8 cellular contexts compared by ENCODE assay signal in the genomic region with DNA sequence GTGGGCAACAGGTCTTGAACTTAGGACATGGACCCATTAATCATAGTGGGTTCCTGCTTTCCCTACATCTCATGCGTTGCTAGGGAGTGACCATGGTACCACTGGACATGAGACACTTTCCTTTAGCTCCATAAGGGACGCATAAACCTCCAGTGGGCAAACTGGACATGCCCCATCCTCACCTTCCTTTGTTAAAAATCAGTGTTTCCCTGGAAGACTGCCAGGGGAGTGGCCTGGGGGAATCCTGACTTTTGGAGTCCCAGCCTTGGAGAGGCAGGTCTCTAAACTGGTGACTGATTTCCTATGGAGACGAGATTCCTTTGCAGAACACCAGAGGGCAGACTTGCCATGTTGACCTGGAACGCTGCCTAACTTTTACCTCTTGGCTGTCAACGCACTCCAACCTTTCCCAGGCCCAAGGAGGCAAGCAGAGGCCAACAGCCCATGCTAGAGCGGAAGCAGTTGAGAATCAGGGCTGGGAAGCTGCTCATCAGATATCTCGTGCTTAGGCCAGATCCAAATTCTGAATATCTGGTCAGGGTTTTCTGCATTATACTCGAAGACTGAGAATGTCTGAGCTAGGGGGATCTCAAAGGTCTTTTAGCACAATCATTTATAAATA. TPM values are rescaled to one million over a fixed set of nuclear protein-coding genes. Genes with fewer than 3 reads are reported as not detected.
A peak's percentile ranks its signal among the peaks of the same experiment; 100 is the strongest.
DNase-seq lines count a peak whose midpoint lies in the region; ATAC-seq and TF ChIP-seq lines count a peak whose summit lies in the region.

No MANE protein-coding gene starts in this region.

- H3K27ac ChIP-seq in adrenal gland, result no peak overlapping the region

- DNase-seq in AG10803 (ENCODE audit: low read depth) (peak; percentile 59), Kasumi-1 (lab: John Stamatoyannopoulos, UW) (peak; percentile 85 to 91), SK-N-DZ (ENCODE audit: low spot score) (peak; percentile 63), adrenal gland (peak; percentile 68 to 89 (median 82)), left cardiac atrium (peak; percentile 72), retina (peak; percentile 72)

- no peaks in the 10 kb centered on the region for H3K4me1 ChIP-seq in adrenal gland (replicated peaks in 1 of 2)

- no peaks in the 10 kb centered on the region for H3K36me3 ChIP-seq in adrenal gland (replicated peaks in 1 of 2)

- no peak for TF ChIP-seq POLR2A in GM18505 (IDR thresholded peaks at IDR 0.05; ENCODE audit: borderline replicate concordance, extremely low read depth, insufficient read depth, insufficient read length)
- TF ChIP-seq POLR2A in adrenal gland (IDR thresholded peaks at IDR 0.05), result no peak

- no peaks in the 10 kb centered on the region for H3K27me3 ChIP-seq in adrenal gland

- 26 to 50% (median 33%) methylated on average over 5 to 8 of the region's 8 CpGs for WGBS in adrenal gland, 4 donors

- H3K9me3 ChIP-seq in adrenal gland (replicated peaks in 1 of 3), result no peaks in the 10 kb centered on the region

- TF ChIP-seq CTCF in AG10803 (conservative IDR thresholded peaks at IDR 0.05; ENCODE audit: low read length) (peak; percentile 79), adrenal gland (IDR thresholded peaks at IDR 0.05) (peak; percentile 78 to 85 (median 82))

- peak; percentile 55 for ATAC-seq in GM18505 (IDR thresholded peaks at IDR 0.05; ENCODE audit: unreplicated experiment)
- peak; percentile 37 to 41 for ATAC-seq in left cardiac atrium
- no peak for ATAC-seq in HG03139 (IDR thresholded peaks at IDR 0.05; ENCODE audit: unreplicated experiment)

- no peak overlapping the region for H3K4me3 ChIP-seq in AG10803 (ENCODE audit: low read length)
- no peak overlapping the region for H3K4me3 ChIP-seq in adrenal gland

- intact Hi-C loops in adrenal gland (cut with DNase I) (loop anchor here (5.0 to 10.0 kb wide), 5 partner anchors 75 to 195 kb away; partner anchors contain the start of gene SLC25A38 (in 1 of the 2)), left cardiac atrium (cut with DNase I) (loop anchor here in 1 of 2 donors (5.0 kb wide), 1 partner anchor 103 kb away; no protein-coding TSS in a partner anchor)

RNA-seq across cellular contexts. Expression of gene XIRP1, which starts 2.6 kb away (rescaled TPM):
- not detected in 2 replicates for polyA plus RNA-seq in SK-N-DZ (2014; cell fraction: cytosol; rRNA removed)
- polyA plus RNA-seq in SK-N-DZ (2014; cell fraction: nucleus; rRNA removed), result not detected in 2 replicates
- under 1 TPM in 3 of 8 donors, not detected in 5; 0.10 to 0.28 (median 0.13) TPM for total RNA-seq in adrenal gland
- polyA plus RNA-seq in adrenal gland, result under 1 TPM in 2 of 3 donors, not detected in 1; 0.40 to 0.48 TPM
- 100 to 1,000 TPM; 160 to 242 TPM for total RNA-seq in left cardiac atrium

RNA-seq across cellular contexts. Expression of gene CSRNP1, which starts 36.4 kb away (rescaled TPM):
- 1.2 and 1.5 TPM in 2 replicates for polyA plus RNA-seq in SK-N-DZ (2014; cell fraction: cytosol; rRNA removed)
- polyA plus RNA-seq in SK-N-DZ (2014; cell fraction: nucleus; rRNA removed), result 0.33 and 2.7 TPM in 2 replicates
- 10 to 100 TPM; 21.9 to 62.2 (median 30.1) TPM for total RNA-seq in adrenal gland
- 10 to 100 TPM in 2 of 3 donors, 1 to 10 TPM in 1; 9.9 to 32.7 (median 16.2) TPM for polyA plus RNA-seq in adrenal gland
- total RNA-seq in left cardiac atrium, result 10 to 100 TPM; 20.5 to 41.6 TPM

Comparison
In these comparisons a context has a peak if more than half of its experiments do, and no peak if none do; other contexts are left out.
1. RNA of gene XIRP1, which starts 2.6 kb away (total RNA-seq): 160 to 242 TPM in left cardiac atrium; 0.10 to 0.28 TPM in adrenal gland; every median in the first group is over 100 times any median in the second.
2. Peak in every context shown above with its lines, with median percentiles within 50 percentile points of each other: DNase-seq.